In genomic region chr10:112955736-112956421, GRCh38 we compare ENCODE assay signal across 7 cellular contexts. TPM values are rescaled to one million over a fixed set of nuclear protein-coding genes. Genes with fewer than 3 reads are reported as not detected.
DNase-seq lines count a peak whose midpoint lies in the region; ATAC-seq, FAIRE-seq and TF ChIP-seq lines count a peak whose summit lies in the region.

No MANE protein-coding gene starts in this region.

- H3K4me1 ChIP-seq in mammary epithelial cell (ENCODE audit: insufficient read depth, low read length) = peaks cover 59% of the 10 kb centered on the region
- peaks cover 11 to 59% of the 10 kb centered on the region in 2 donors for H3K4me1 ChIP-seq in left lung
- H3K4me1 ChIP-seq in transverse colon = peaks cover 16 to 75% (median 61%) of the 10 kb centered on the region in 4 donors

- no TSS peak for BruUV-seq in mammary epithelial cell (replicated peaks; lab: Mats Ljungman, UMichigan)

- WGBS in mammary epithelial cell (ENCODE audit: low coverage, missing lambda C conversion rate) = 5% methylated on average over 11 of the region's 11 CpGs
- 0 to 8% methylated on average over 4 to 11 of the region's 11 CpGs for WGBS in transverse colon (ENCODE audit: low coverage in 1 of 2), 2 donors

- H3K27me3 ChIP-seq in mammary epithelial cell (ENCODE audit: insufficient read depth, low read length) = no peaks in the 10 kb centered on the region
- H3K27me3 ChIP-seq in left lung = peaks cover 0 to 9% of the 10 kb centered on the region in 2 donors
- no peaks in the 10 kb centered on the region for H3K27me3 ChIP-seq in transverse colon

- CTCF ChIA-PET in mammary epithelial cell (lab: Charles Lee; ENCODE audit: low non-redundant PET) = interaction anchor here (0.6 kb wide), 1 partner anchor 22 kb away, joined by 4 read pairs; no protein-coding TSS in a partner anchor

- FAIRE-seq in GM12891 (lab: Jason Lieb, UNC) = no peak

- intact Hi-C loops in mammary epithelial cell (cut with micrococcal nuclease) = no loop called here
- intact Hi-C loops in left lung (cut with DNase I) = loop anchor here in 1 of 2 donors (10.0 kb wide), 2 partner anchors 89 to 169 kb away; no protein-coding TSS in a partner anchor
- intact Hi-C loops in transverse colon (cut with DNase I; ENCODE audit: low total_unique reads) = loop anchor here (10.0 kb wide), 1 partner anchor 109 kb away; no protein-coding TSS in a partner anchor

- H3K27ac ChIP-seq in mammary epithelial cell (ENCODE audit: insufficient read depth, low read depth, low read length) (peak overlapping the region; percentile 60), left lung (peak overlapping the region; percentile 11 to 59), transverse colon (peak overlapping the region; percentile 95 to 98 (median 96))

- H3K9ac ChIP-seq in mammary epithelial cell (ENCODE audit: insufficient read depth, low read length) = peak overlapping the region; percentile 46

- no peak overlapping the region for H2AFZ ChIP-seq in mammary epithelial cell (ENCODE audit: low read depth, low read length)

- dilution Hi-C loops in mammary epithelial cell (cut with HindIII; ENCODE audit: low sequenced_read_pairs) = no loop called here

- ATAC-seq in left lung = no peak

- TF ChIP-seq CTCF in mammary epithelial cell (conservative IDR thresholded peaks at IDR 0.05 in 1 of 2, IDR thresholded peaks at IDR 0.05 in 1 of 2; ENCODE audit: extremely low read depth in 1 of 2, insufficient read depth in 1 of 2, low read depth in 1 of 2, low read length in 2 of 2) (no peak), left lung (IDR thresholded peaks at IDR 0.05) (no peak), transverse colon (IDR thresholded peaks at IDR 0.05) (no peak)

- H3K36me3 ChIP-seq in mammary epithelial cell (ENCODE audit: insufficient read depth, low read length) (no peaks in the 10 kb centered on the region), left lung (no peaks in the 10 kb centered on the region), transverse colon (no peaks in the 10 kb centered on the region)

- in situ Hi-C loops in mammary epithelial cell (cut with MboI; ENCODE audit: low sequenced_read_pairs in 2 of 2) = no loop called here
- in situ Hi-C loops in transverse colon (cut with MboI; ENCODE audit: low pct_ligation_motif_present in 1 of 4, low pct_unique_long_range_greater_than_20kb in 1 of 4, low sequenced_read_pairs in 3 of 4) = loop anchor here in 2 of 4 donors (25.0 kb wide), 2 partner anchors 131 to 431 kb away; no protein-coding TSS in a partner anchor

- H3K9me3 ChIP-seq in mammary epithelial cell (replicated peaks; ENCODE audit: insufficient read depth, low read length) (no peaks in the 10 kb centered on the region), left lung (no peaks in the 10 kb centered on the region), transverse colon (no peaks in the 10 kb centered on the region)

- H3K79me2 ChIP-seq in mammary epithelial cell (ENCODE audit: insufficient read depth, low read length) = peaks cover 89% of the 10 kb centered on the region

- DNase-seq in HT-29 (ENCODE audit: low spot score) (peak; percentile 71), mammary epithelial cell (peak; percentile 49), left lung (no peak), transverse colon (peak; percentile 34), NCI-H1930 (lab: John Stamatoyannopoulos, UW) (no peak), GM12891 (ENCODE audit: insufficient read length, low spot score) (no peak)
- no peak for DNase-seq in activated CD8-positive, alpha-beta memory T cell treated with anti-CD3 and anti-CD28 coated beads for 24 hours

- TF ChIP-seq EP300 in transverse colon (IDR thresholded peaks at IDR 0.05; ENCODE audit: low read depth) = no peak

- peak overlapping the region; percentile 80 for H3K4me2 ChIP-seq in mammary epithelial cell (ENCODE audit: insufficient read depth, low read depth, low read length)

- peak; percentile 35 for TF ChIP-seq POLR2A in transverse colon (IDR thresholded peaks at IDR 0.05)
- no peak for TF ChIP-seq POLR2A in GM12891 (IDR thresholded peaks at IDR 0.05; ENCODE audit: low read depth, low read length)

- H3K4me3 ChIP-seq in mammary epithelial cell (replicated peaks in 1 of 3; ENCODE audit: insufficient read depth in 1 of 3, low read depth in 2 of 3, low read length in 3 of 3) (peak overlapping the region; percentile 18 to 85 (median 27)), left lung (peak overlapping the region; percentile 6 to 17), transverse colon (peak overlapping the region in 3 of 4 donors; percentile 21 to 88 (median 85))

- H4K20me1 ChIP-seq in mammary epithelial cell (ENCODE audit: insufficient read depth, low read length) = no peaks in the 10 kb centered on the region

TF ChIP-seq in GM12891, 5 proteins besides CTCF, POLR2A, EP300 and RAD21:
- TF ChIP-seq SPI1 (IDR thresholded peaks at IDR 0.05; ENCODE audit: low read depth, low read length) = no peak
- no peak for TF ChIP-seq TAF1 (IDR thresholded peaks at IDR 0.05; ENCODE audit: low read depth, low read length)
- no peak for TF ChIP-seq POU2F2 (IDR thresholded peaks at IDR 0.05; ENCODE audit: low read depth, low read length)
- TF ChIP-seq POLR2AphosphoS5 (IDR thresholded peaks at IDR 0.05; ENCODE audit: low read depth, low read length) = no peak
- no peak for TF ChIP-seq PAX5 (IDR thresholded peaks at IDR 0.05; ENCODE audit: insufficient read depth, low read length, severe bottlenecking)

RNA-seq across cellular contexts. Expression of gene TCF7L2, which starts 5.8 kb away (rescaled TPM):
- total RNA-seq in HT-29 (2014; rRNA removed; shearing (Covaris generic)) = 13.8 and 16.5 TPM in 2 replicates
- total RNA-seq in mammary epithelial cell (10 to 100 TPM in 1 of 2 donors, 1 to 10 TPM in 1; 7.7 to 19.4 TPM), left lung (10 to 100 TPM; 25.1 to 27.7 TPM), transverse colon (100 to 1,000 TPM in 3 of 4 donors, 10 to 100 TPM in 1; 84.6 to 249 (median 137) TPM)
- polyA plus RNA-seq in mammary epithelial cell = 3.4 TPM
- polyA minus RNA-seq in mammary epithelial cell = 7.8 TPM
- 0.53 TPM for polyA plus RNA-seq in GM12891 (2012; ENCODE audit: low read depth, missing spikeins)

Comparison
In these comparisons a context has a peak if more than half of its experiments do, and no peak if none do; other contexts are left out.
1. DNase-seq: peak in HT-29 (single experiment), mammary epithelial cell (single experiment) and transverse colon (single experiment); none in left lung (0 of 2), activated CD8-positive, alpha-beta memory T cell treated with anti-CD3 and anti-CD28 coated beads for 24 hours (single experiment), NCI-H1930 (0 of 2) and GM12891 (single experiment).
2. H3K27ac ChIP-seq: peak in every context shown above with its lines; median percentile 96 in transverse colon; 60 in mammary epithelial cell; 35 in left lung.
3. H3K4me3 ChIP-seq: peak in every context shown above with its lines; median percentile 85 in transverse colon; 27 in mammary epithelial cell; 12 in left lung.